29 cellular contexts compared by ENCODE assay signal in genomic region chr3:133014325-133014724, GRCh38. TPM values are rescaled to one million over a fixed set of nuclear protein-coding genes. Genes with fewer than 3 reads are reported as not detected.
"Had no signal": no experiment of that assay in that cellular context is flagged by ENCODE, and none has a peak within 500 bp of the region (broad histone marks: within the 10 kb centered on the region; RNA-seq: fewer than 3 reads in every experiment).

No MANE protein-coding gene starts in this region.

- H3K4me1 ChIP-seq: heart left ventricle, sigmoid colon, vagina had no signal

- H3K36me3 ChIP-seq: heart left ventricle, neutrophil, ovary, sigmoid colon, vagina, WERI-Rb-1 had no signal

- H3K27me3 ChIP-seq: heart left ventricle, neutrophil, ovary, sigmoid colon, vagina had no signal

- H3K4me3 ChIP-seq: heart left ventricle, lung, ovary, sigmoid colon, vagina had no signal

- DNase-seq: activated CD4-positive, alpha-beta memory T cell treated with anti-CD3 and anti-CD28 coated beads, Interleukin-2, amount 10 ng/mL, durations not matched to agents 7 days and 5 days; activated CD4-positive, alpha-beta T cell treated with anti-CD3 and anti-CD28 coated beads, Interleukin-2, amount 10 ng/mL, durations not matched to agents 24 days and 14 days; activated CD8-positive, alpha-beta memory T cell treated with anti-CD3 and anti-CD28 coated beads, Interleukin-2, amount 50 U/mL, for 48 hours; activated naive CD8-positive, alpha-beta T cell treated with anti-CD3 and anti-CD28 coated beads, Interleukin-2, amount 50 U/mL, for 24 hours; activated T-cell treated with anti-CD3 and anti-CD28 coated beads, Interleukin-2, amount 50 U/mL, for 48 hours; amygdala; endodermal cell; foreskin fibroblast; heart left ventricle; hypothalamus; kidney glomerular epithelial cell; nephron progenitor cell; ovary; retina; sigmoid colon; small intestine; stimulated activated CD4-positive, alpha-beta T cell treated with anti-CD3 and anti-CD28 coated beads, Interleukin-4, amount 100 ng/mL, for 4 hours; stimulated activated CD8-positive, alpha-beta memory T cell treated with anti-CD3 and anti-CD28 coated beads, Interleukin-4, amount 100 ng/mL, for 48 hours; stimulated activated naive CD8-positive, alpha-beta T cell treated with anti-CD3 and anti-CD28 coated beads, Interleukin-15, amount 100 ng/mL, for 72 hours; substantia nigra; T-helper 9 cell; WERI-Rb-1 had no signal

- ATAC-seq: activated CD4-positive, CD25-positive, alpha-beta regulatory T cell treated with anti-CD3 and anti-CD28 coated beads, Interleukin-2, amount 50 U/mL, for 24 hours; activated naive CD8-positive, alpha-beta T cell treated with anti-CD3 and anti-CD28 coated beads, Interleukin-2, amount 50 U/mL, for 24 hours; esophagus mucosa; heart left ventricle; left lobe of liver; stimulated activated memory B cell treated with anti-CD40 and anti-IgM and Interleukin-4, amounts not matched to agents 10 μg/mL and 1 μg/mL and 100 μg/mL, for 72 hours; stimulated activated naive CD8-positive, alpha-beta T cell treated with anti-CD3 and anti-CD28 coated beads, Interleukin-15, amount 100 ng/mL, for 72 hours had no signal

- H3K9me3 ChIP-seq: neutrophil, vagina had no signal

- H3K27ac ChIP-seq: heart left ventricle, neutrophil, ovary, sigmoid colon, vagina, WERI-Rb-1 had no signal

RNA-seq across cellular contexts. Expression of gene TMEM108, which starts 23.9 kb away (rescaled TPM):
- total RNA-seq: activated CD4-positive, alpha-beta memory T cell treated with anti-CD3 and anti-CD28 coated beads, Interleukin-2, amount 10 ng/mL, durations not matched to agents 7 days and 5 days; activated CD4-positive, alpha-beta T cell treated with anti-CD3 and anti-CD28 coated beads, Interleukin-2, amount 10 ng/mL, durations not matched to agents 24 days and 14 days; left lobe of liver had no signal
